ENCODE assay signal across 21 cellular contexts in the genomic region with DNA sequence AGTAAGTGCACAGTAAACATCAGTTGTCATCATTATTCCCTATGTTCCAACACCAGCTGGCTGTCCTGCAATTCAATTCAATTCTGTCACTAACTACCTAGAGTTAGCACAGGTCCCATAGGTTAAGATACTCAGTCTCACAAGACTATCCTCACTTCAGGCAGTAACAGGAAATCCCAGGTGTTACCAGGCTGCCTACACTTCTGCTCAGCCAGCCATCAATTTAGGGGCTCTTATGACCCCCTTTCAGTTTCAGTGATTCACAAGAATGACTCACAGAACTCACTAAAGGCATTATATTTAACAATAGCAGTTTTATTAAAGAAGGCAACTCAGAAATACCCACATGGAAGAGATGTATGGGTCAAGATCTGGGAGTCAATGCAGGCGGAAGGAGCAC.
"Had no signal": no experiment of that assay in that cellular context is flagged by ENCODE, and none has a peak within 500 bp of the region (broad histone marks: within the 10 kb centered on the region; RNA-seq: fewer than 3 reads in every experiment).

No MANE protein-coding gene starts in this region.

- H3K4me3 ChIP-seq: MG63, SJSA1, SK-N-MC had no signal

- H3K27me3 ChIP-seq: SJSA1 had no signal

- H3K27ac ChIP-seq: SJSA1, SK-N-MC had no signal

- H3K4me1 ChIP-seq: SJSA1 had no signal

- H3K9me3 ChIP-seq: MG63, SJSA1 had no signal

- H3K36me3 ChIP-seq: MG63, SJSA1 had no signal

- DNase-seq: IMR-90, Karpas-422, KG1, MG63, NCI-H1092, NCI-H1105 treated with DMSO at 0.1 percent for 48 hours, NCI-H1417 treated with DMSO at 0.1 percent for 48 hours, NCI-H146, NCI-H1694 treated with DMSO at 0.1 percent for 48 hours, NCI-H1930, NCI-H2081, NCI-H2107, NCI-H524, NCI-H526 treated with DMSO at 0.1 percent for 48 hours, NCI-H748 treated with DMSO at 0.1 percent for 48 hours, Right ventricle myocardium superior, RPMI8226, SIG-M5, SW 1271 had no signal
